ENCODE assay signal across 1 cellular context in the genomic region with DNA sequence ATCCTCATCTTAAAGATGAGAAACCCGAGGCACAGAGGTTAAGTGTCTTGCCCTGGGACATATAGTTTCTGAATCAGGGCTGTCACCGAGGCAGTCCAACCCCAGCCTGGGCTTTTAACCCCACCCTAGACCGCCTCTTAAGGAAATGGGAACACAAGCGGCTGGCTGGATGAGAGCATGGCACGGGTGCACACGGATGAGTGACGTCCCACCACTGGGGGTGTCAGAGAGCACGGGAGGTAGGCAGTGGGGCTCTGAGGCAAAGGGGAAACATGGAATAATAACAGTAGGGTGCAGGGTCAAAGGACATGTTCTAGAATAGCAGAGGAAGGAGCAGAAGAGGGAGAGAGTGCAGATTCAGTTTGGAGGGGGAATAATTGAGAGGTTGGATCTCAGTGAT.
TF ChIP-seq lines count a peak whose summit lies in the region.

No MANE protein-coding gene starts in this region.

TF ChIP-seq in A549, 52 proteins besides CTCF, POLR2A, EP300 and RAD21 (continued from another document):
- TF ChIP-seq, protein P1, sequence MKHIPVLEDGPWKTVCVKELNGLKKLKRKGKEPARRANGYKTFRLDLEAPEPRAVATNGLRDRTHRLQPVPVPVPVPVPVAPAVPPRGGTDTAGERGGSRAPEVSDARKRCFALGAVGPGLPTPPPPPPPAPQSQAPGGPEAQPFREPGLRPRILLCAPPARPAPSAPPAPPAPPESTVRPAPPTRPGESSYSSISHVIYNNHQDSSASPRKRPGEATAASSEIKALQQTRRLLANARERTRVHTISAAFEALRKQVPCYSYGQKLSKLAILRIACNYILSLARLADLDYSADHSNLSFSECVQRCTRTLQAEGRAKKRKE (CRISPR knock-in tag; IDR thresholded peaks at IDR 0.05; ENCODE audit: low read depth): no peak
- no peak for TF ChIP-seq HEYL (CRISPR knock-in tag; IDR thresholded peaks at IDR 0.05)
TF ChIP-seq in A549: peak in this region for 0.
